In the genomic region with DNA sequence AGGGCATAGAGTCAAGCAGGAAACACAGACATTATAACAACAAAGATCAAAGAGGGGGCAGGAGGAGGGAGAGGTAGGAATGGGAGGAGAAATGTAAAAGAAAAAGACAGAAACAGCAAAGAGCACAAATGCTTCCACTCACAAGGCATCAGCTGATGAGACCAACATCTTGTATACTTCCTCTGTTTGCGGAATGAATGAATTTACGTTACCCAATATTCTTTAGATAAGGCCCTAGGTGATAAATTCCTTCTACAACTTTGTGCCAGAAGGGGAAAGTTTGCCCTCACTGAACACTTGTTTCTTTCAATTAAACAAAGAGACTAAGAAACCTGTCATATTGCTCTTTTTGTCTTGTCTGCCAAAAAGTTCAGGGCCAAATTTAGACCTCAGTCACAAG, we compare ENCODE assay signal across 1 cellular context.
TF ChIP-seq lines count a peak whose summit lies in the region.

No MANE protein-coding gene starts in this region.

TF ChIP-seq in WTC11, 78 proteins besides CTCF, POLR2A, EP300 and RAD21 (continued from another document):
- TF ChIP-seq, protein P1, sequence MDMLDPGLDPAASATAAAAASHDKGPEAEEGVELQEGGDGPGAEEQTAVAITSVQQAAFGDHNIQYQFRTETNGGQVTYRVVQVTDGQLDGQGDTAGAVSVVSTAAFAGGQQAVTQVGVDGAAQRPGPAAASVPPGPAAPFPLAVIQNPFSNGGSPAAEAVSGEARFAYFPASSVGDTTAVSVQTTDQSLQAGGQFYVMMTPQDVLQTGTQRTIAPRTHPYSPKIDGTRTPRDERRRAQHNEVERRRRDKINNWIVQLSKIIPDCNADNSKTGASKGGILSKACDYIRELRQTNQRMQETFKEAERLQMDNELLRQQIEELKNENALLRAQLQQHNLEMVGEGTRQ (CRISPR knock-in tag; IDR thresholded peaks at IDR 0.05), result no peak
- TF ChIP-seq GRHL2 (CRISPR knock-in tag; IDR thresholded peaks at IDR 0.05; ENCODE audit: insufficient replicate concordance, severe bottlenecking) (no peak), GABPB1 (CRISPR knock-in tag; IDR thresholded peaks at IDR 0.05) (no peak), CBFB (CRISPR knock-in tag; IDR thresholded peaks at IDR 0.05; ENCODE audit: low read depth) (no peak)
- TF ChIP-seq, protein P2, sequence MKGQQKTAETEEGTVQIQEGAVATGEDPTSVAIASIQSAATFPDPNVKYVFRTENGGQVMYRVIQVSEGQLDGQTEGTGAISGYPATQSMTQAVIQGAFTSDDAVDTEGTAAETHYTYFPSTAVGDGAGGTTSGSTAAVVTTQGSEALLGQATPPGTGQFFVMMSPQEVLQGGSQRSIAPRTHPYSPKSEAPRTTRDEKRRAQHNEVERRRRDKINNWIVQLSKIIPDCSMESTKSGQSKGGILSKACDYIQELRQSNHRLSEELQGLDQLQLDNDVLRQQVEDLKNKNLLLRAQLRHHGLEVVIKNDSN (CRISPR knock-in tag; IDR thresholded peaks at IDR 0.05), result no peak
